Comparison of ENCODE assay signal across 8 cellular contexts in genomic region chr6:138509371-138509770, GRCh38. TPM values are rescaled to one million over a fixed set of nuclear protein-coding genes. Genes with fewer than 3 reads are reported as not detected.
DNase-seq lines count a peak whose midpoint lies in the region; ATAC-seq and TF ChIP-seq lines count a peak whose summit lies in the region.

No MANE protein-coding gene starts in this region.

- H3K4me2 ChIP-seq in H9 (ENCODE audit: insufficient read depth, insufficient read length, low read length) (no peak overlapping the region), OCI-LY7 (ENCODE audit: low read length) (no peak overlapping the region)

- H4K91ac ChIP-seq in H9 (ENCODE audit: insufficient read length, low read depth, low read length), result no peak overlapping the region

- H3K4me1 Mint-ChIP-seq in CD8-positive, alpha-beta T cell (ENCODE audit: low read depth), result peaks cover 4% of the 10 kb centered on the region
- peaks cover 36 to 43% of the 10 kb centered on the region in 2 experiments for H3K4me1 Mint-ChIP-seq in H9

- H3K27me3 ChIP-seq in CD8-positive, alpha-beta T cell (ENCODE audit: insufficient read depth, low read length), result no peaks in the 10 kb centered on the region
- H3K27me3 ChIP-seq in H9 (ENCODE audit: insufficient read depth, low read length), result no peaks in the 10 kb centered on the region

- peak; percentile 52 for TF ChIP-seq CTCF in CD8-positive, alpha-beta T cell (IDR thresholded peaks at IDR 0.05)
- TF ChIP-seq CTCF in H9 (conservative IDR thresholded peaks at IDR 0.05) (peak; percentile 82), OCI-LY7 (conservative IDR thresholded peaks at IDR 0.05; ENCODE audit: low read length) (peak; percentile 84)

- no peak overlapping the region for H3K56ac ChIP-seq in H9 (ENCODE audit: insufficient read length, low read depth, low read length)

- no peaks in the 10 kb centered on the region for H3K36me3 Mint-ChIP-seq in CD8-positive, alpha-beta T cell
- no peaks in the 10 kb centered on the region for H3K36me3 Mint-ChIP-seq in H9 (ENCODE audit: insufficient read depth in 1 of 3, low read depth in 3 of 3)

- no peak overlapping the region for H3T11ph ChIP-seq in H9 (ENCODE audit: low read length)

- H3K9ac ChIP-seq in H9 (ENCODE audit: extremely low read depth, insufficient read length, low read length), result no peak overlapping the region

- H3K79me2 ChIP-seq in H9 (ENCODE audit: insufficient read depth, low read length) (peaks cover 2% of the 10 kb centered on the region; the same call in 1 of the 2 replicates), OCI-LY7 (ENCODE audit: insufficient read depth, low read depth, low read length) (no peaks in the 10 kb centered on the region)

- H3K9me2 ChIP-seq in OCI-LY7 (ENCODE audit: insufficient read depth, low read length), result no peaks in the 10 kb centered on the region

- H2AFZ ChIP-seq in H9 (ENCODE audit: low read length) (no peak overlapping the region), OCI-LY7 (ENCODE audit: low read length) (peak overlapping the region; percentile 48)

- H3K79me1 ChIP-seq in H9 (ENCODE audit: insufficient read depth, low read depth, low read length, poor library complexity, severe bottlenecking), result peaks cover 2% of the 10 kb centered on the region

- no peak overlapping the region for H3K4me3 ChIP-seq in CD8-positive, alpha-beta T cell (ENCODE audit: low read depth, low read length)
- H3K4me3 ChIP-seq in OCI-LY7 (ENCODE audit: low read depth, low read length, poor library complexity, severe bottlenecking), result no peak overlapping the region

- no peak overlapping the region for H3K27ac Mint-ChIP-seq in CD8-positive, alpha-beta T cell
- H3K27ac Mint-ChIP-seq in H9, result no peak overlapping the region

- H3K36me3 ChIP-seq in CD8-positive, alpha-beta T cell (ENCODE audit: insufficient read depth, low read length), result no peaks in the 10 kb centered on the region
- no peaks in the 10 kb centered on the region for H3K36me3 ChIP-seq in OCI-LY7 (ENCODE audit: insufficient read depth, low read length)

- H3K4ac ChIP-seq in H9 (ENCODE audit: low read depth, low read length), result no peak overlapping the region

- DNase-seq in CD8-positive, alpha-beta T cell, result peak in 4 of 7 experiments; percentile 5 to 39 (median 16)
- DNase-seq in H9 (no peak), OCI-LY7 (ENCODE audit: low spot score) (peak; percentile 60), amniotic epithelial cell (ENCODE audit: low read depth) (peak; percentile 44), hippocampal formation (lab: John Stamatoyannopoulos, UW) (peak; percentile 17 to 34)
- peak; percentile 20 for DNase-seq in stimulated activated CD4-positive, alpha-beta T cell treated with anti-CD3 and anti-CD28 coated beads, Interleukin-4, amount 100 ng/mL, for 1 hour

- CTCF ChIA-PET in CD8-positive, alpha-beta T cell (lab: Charles Lee), result interaction anchor here (0.6 to 7.8 kb wide), 34 partner anchors 10 to 398 kb away, joined by 3 to 200 read pairs (median 5); partner anchors contain the start of genes HEBP2 and NHSL1
- CTCF ChIA-PET in OCI-LY7 (lab: Charles Lee; ENCODE audit: unreplicated experiment), result interaction anchor here (0.7 to 2.1 kb wide), 3 partner anchors 54 to 82 kb away, joined by 3 to 7 read pairs (median 5); no protein-coding TSS in a partner anchor

- no peak overlapping the region for H2AK5ac ChIP-seq in H9 (ENCODE audit: insufficient read length, low read length)

- no peak for ATAC-seq in CD8-positive, alpha-beta T cell
- ATAC-seq in GM18909 (IDR thresholded peaks at IDR 0.05; ENCODE audit: poor library complexity, unreplicated experiment), result no peak
- ATAC-seq in HG03442 (IDR thresholded peaks at IDR 0.05; ENCODE audit: unreplicated experiment), result no peak

- no peak overlapping the region for H4K8ac ChIP-seq in H9 (replicated peaks; ENCODE audit: insufficient read length, low read depth, low read length)

- no peaks in the 10 kb centered on the region for H3K23me2 ChIP-seq in H9 (ENCODE audit: insufficient read length, low read depth, low read length, poor library complexity, severe bottlenecking)

- POLR2A ChIA-PET in CD8-positive, alpha-beta T cell (lab: Charles Lee), result interaction anchor here (0.5 to 1.2 kb wide), 2 partner anchors 54 to 174 kb away, joined by 3 to 5 read pairs; no protein-coding TSS in a partner anchor
- POLR2A ChIA-PET in OCI-LY7 (lab: Charles Lee), result interaction anchor here (0.6 to 1.5 kb wide), 4 partner anchors 9 to 553 kb away, joined by 3 to 4 read pairs (median 4); partner anchors contain the start of gene NHSL1

- H3K4me1 ChIP-seq in CD8-positive, alpha-beta T cell (ENCODE audit: insufficient read depth, low read length), result no peaks in the 10 kb centered on the region
- H3K4me1 ChIP-seq in H9 (ENCODE audit: insufficient read depth, low read length), result peaks cover 9% of the 10 kb centered on the region; the same call in 1 of the 2 replicates
- H3K4me1 ChIP-seq in OCI-LY7 (ENCODE audit: insufficient read depth, low read length, poor library complexity, severe bottlenecking), result peaks cover 4% of the 10 kb centered on the region

- H3K18ac ChIP-seq in H9 (ENCODE audit: insufficient read length, low read depth, low read length), result no peak overlapping the region

- H4K5ac ChIP-seq in H9 (ENCODE audit: insufficient read length, low read depth, low read length), result no peak overlapping the region

- H3K4me3 Mint-ChIP-seq in CD8-positive, alpha-beta T cell, result no peak overlapping the region
- no peak overlapping the region for H3K4me3 Mint-ChIP-seq in H9

- no peaks in the 10 kb centered on the region for H3K27me3 Mint-ChIP-seq in CD8-positive, alpha-beta T cell (ENCODE audit: low read depth)
- no peaks in the 10 kb centered on the region for H3K27me3 Mint-ChIP-seq in H9 (ENCODE audit: low read depth)

- no peak overlapping the region for H3K27ac ChIP-seq in CD8-positive, alpha-beta T cell (ENCODE audit: low read depth, low read length)
- H3K27ac ChIP-seq in H9 (ENCODE audit: insufficient read length, low read depth, low read length) (no peak overlapping the region), OCI-LY7 (ENCODE audit: low read depth, low read length, poor library complexity, severe bottlenecking) (no peak overlapping the region)

- no peaks in the 10 kb centered on the region for H3K9me3 ChIP-seq in CD8-positive, alpha-beta T cell (ENCODE audit: low read length)
- H3K9me3 ChIP-seq in H9 (ENCODE audit: control insufficient read depth, low read depth, low read length) (no peaks in the 10 kb centered on the region), OCI-LY7 (ENCODE audit: low read length) (no peaks in the 10 kb centered on the region)

- no peaks in the 10 kb centered on the region for H3K9me3 Mint-ChIP-seq in CD8-positive, alpha-beta T cell
- H3K9me3 Mint-ChIP-seq in H9, result no peaks in the 10 kb centered on the region

- no peak overlapping the region for H3K23ac ChIP-seq in H9 (ENCODE audit: insufficient read length, low read depth, low read length)

- no peak overlapping the region for H2BK120ac ChIP-seq in H9 (ENCODE audit: low read depth, low read length, poor library complexity, severe bottlenecking)

- no peak overlapping the region for H3K14ac ChIP-seq in H9 (ENCODE audit: insufficient read depth, low read length)

- H4K20me1 ChIP-seq in H9 (ENCODE audit: control insufficient read depth, insufficient read depth, insufficient read length), result no peaks in the 10 kb centered on the region
- H4K20me1 ChIP-seq in OCI-LY7 (ENCODE audit: insufficient read depth, low read length), result no peaks in the 10 kb centered on the region

- no peak overlapping the region for H2BK15ac ChIP-seq in H9 (ENCODE audit: low read depth, low read length)

- WGBS in H9 (ENCODE audit: extremely low coverage, insufficient read length, low lambda C conversion rate), result no CpG with 5 or more reads among the region's 6 CpGs

- H2BK5ac ChIP-seq in H9 (ENCODE audit: insufficient read length, low read length), result no peak overlapping the region

- BruUV-seq in OCI-LY7 (replicated peaks; lab: Mats Ljungman, UMichigan), result no TSS peak

- no peak overlapping the region for H2BK12ac ChIP-seq in H9 (ENCODE audit: insufficient read length, low read depth, low read length)

- intact Hi-C loops in CD8-positive, alpha-beta T cell (cut with DNase I, micrococcal nuclease), result loop anchor here (1.0 kb wide), 2 partner anchors 80 to 393 kb away; no protein-coding TSS in a partner anchor
- intact Hi-C loops in OCI-LY7 (cut with micrococcal nuclease; ENCODE audit: unreplicated experiment), result loop anchor here (1.0 kb wide), 1 partner anchor 80 kb away; no protein-coding TSS in a partner anchor

- H2BK20ac ChIP-seq in H9 (ENCODE audit: low read depth, low read length, poor library complexity, severe bottlenecking), result no peak overlapping the region

RNA-seq across cellular contexts. Expression of gene NHSL1, which starts 10.1 kb away (rescaled TPM):
- not detected for total RNA-seq in CD8-positive, alpha-beta T cell
- total RNA-seq in H9 (2021), result 28.7 and 30.8 TPM in 2 replicates
- total RNA-seq in OCI-LY7 (2014; rRNA removed; shearing (Covaris generic)), result 2.7 TPM in 2 replicates
- 10.6 and 12.7 TPM in 2 replicates for total RNA-seq in OCI-LY7 (2022)
